16 cellular contexts compared by ENCODE assay signal in the genomic region with DNA sequence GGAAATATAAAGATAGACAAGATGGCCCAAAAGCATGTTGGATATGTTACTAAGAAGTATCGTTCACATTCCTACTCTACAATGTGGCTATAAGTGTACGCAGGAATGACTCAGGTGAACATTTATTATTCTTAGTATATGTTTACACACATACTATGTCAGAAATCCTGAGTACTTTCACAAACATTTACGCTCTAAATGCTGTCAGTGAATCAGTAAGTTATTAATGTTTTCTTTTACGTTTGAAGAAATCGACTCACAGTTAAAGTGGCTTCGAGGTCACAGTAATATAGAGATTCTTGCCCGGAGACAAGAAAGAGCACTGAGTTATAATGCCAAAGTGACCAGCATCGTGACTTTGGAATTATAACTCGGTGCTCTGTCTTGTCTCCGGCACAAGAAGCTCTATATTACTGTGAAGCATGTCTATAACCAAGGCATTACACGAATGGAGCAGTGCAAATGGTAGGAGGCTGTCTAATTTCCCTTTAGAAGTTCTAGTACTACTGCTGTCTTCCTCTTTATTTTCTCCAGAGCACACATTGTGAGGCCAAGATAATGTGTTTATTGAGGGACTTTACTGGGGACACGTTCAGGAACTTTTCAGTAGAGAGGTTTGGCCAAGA.
A peak's percentile ranks its signal among the peaks of the same experiment; 100 is the strongest.
DNase-seq lines count a peak whose midpoint lies in the region; ATAC-seq and TF ChIP-seq lines count a peak whose summit lies in the region.
"Had no signal": no experiment of that assay in that cellular context is flagged by ENCODE, and none has a peak within 500 bp of the region (broad histone marks: within the 10 kb centered on the region; RNA-seq: fewer than 3 reads in every experiment).

No MANE protein-coding gene starts in this region.

- H3K9me3 Mint-ChIP-seq in GM23338, result no peaks in the 10 kb centered on the region
- H3K9me3 Mint-ChIP-seq: mesothelial cell of epicardium had no signal

- no peak overlapping the region for H3K9ac ChIP-seq in adipocyte (ENCODE audit: low read length)
- H3K9ac ChIP-seq: BLaER1 treated with 17β-estradiol and CSF1 and Interleukin-3, amounts not matched to agents 10 nM and 100 nM had no signal

- H3K4me3 ChIP-seq in GM23338, result no peak overlapping the region
- H3K4me3 ChIP-seq in adipocyte (ENCODE audit: low read length), result no peak overlapping the region
- no peak overlapping the region for H3K4me3 ChIP-seq in fibroblast of mammary gland (ENCODE audit: control insufficient read depth, low read depth, low read length)
- H3K4me3 ChIP-seq in psoas muscle, result no peak overlapping the region
- H3K4me3 ChIP-seq: BLaER1 treated with 17β-estradiol and CSF1 and Interleukin-3, amounts not matched to agents 10 nM and 100 nM; PC-9; stomach had no signal

- H3K9me3 ChIP-seq in adipocyte (ENCODE audit: control insufficient read depth, low read length) (no peaks in the 10 kb centered on the region), psoas muscle (no peaks in the 10 kb centered on the region)
- H3K9me3 ChIP-seq: BLaER1 treated with 17β-estradiol and CSF1 and Interleukin-3, amounts not matched to agents 10 nM and 100 nM; stomach had no signal

- 76 to 89% (median 84%) methylated on average over 12 of the region's 12 CpGs for WGBS in psoas muscle, 3 donors

- no peaks in the 10 kb centered on the region for H4K20me1 ChIP-seq in GM23338 (replicated peaks; ENCODE audit: insufficient read depth)
- H4K20me1 ChIP-seq: BLaER1 treated with 17β-estradiol and CSF1 and Interleukin-3, amounts not matched to agents 10 nM and 100 nM had no signal

- TF ChIP-seq CTCF in GM23338 (conservative IDR thresholded peaks at IDR 0.05; ENCODE audit: low read depth in 2 of 2) (no peak), fibroblast of mammary gland (conservative IDR thresholded peaks at IDR 0.05; ENCODE audit: control insufficient read depth, insufficient read depth, low read depth, low read length) (no peak), psoas muscle (IDR thresholded peaks at IDR 0.05) (no peak)

- H3K36me3 ChIP-seq in GM23338 (ENCODE audit: insufficient read depth) (no peaks in the 10 kb centered on the region), adipocyte (ENCODE audit: control insufficient read depth, insufficient read depth, low read length, severe bottlenecking) (no peaks in the 10 kb centered on the region), psoas muscle (ENCODE audit: insufficient read depth in 1 of 2, low read depth in 1 of 2) (no peaks in the 10 kb centered on the region)
- H3K36me3 ChIP-seq: BLaER1 treated with 17β-estradiol and CSF1 and Interleukin-3, amounts not matched to agents 10 nM and 100 nM; stomach had no signal

- H3K4me1 ChIP-seq in GM23338 (ENCODE audit: insufficient read depth), result no peaks in the 10 kb centered on the region
- H3K4me1 ChIP-seq in adipocyte (ENCODE audit: control insufficient read depth, insufficient read depth, low read length), result peaks cover 22% of the 10 kb centered on the region
- no peaks in the 10 kb centered on the region for H3K4me1 ChIP-seq in psoas muscle
- H3K4me1 ChIP-seq: BLaER1 treated with 17β-estradiol and CSF1 and Interleukin-3, amounts not matched to agents 10 nM and 100 nM; stomach had no signal

- no peaks in the 10 kb centered on the region for H3K27me3 ChIP-seq in GM23338 (ENCODE audit: insufficient read depth)
- H3K27me3 ChIP-seq in adipocyte (replicated peaks; ENCODE audit: control insufficient read depth, insufficient read depth, low read length), result no peaks in the 10 kb centered on the region
- no peaks in the 10 kb centered on the region for H3K27me3 ChIP-seq in psoas muscle (ENCODE audit: insufficient read depth in 3 of 3, low read length in 2 of 3)
- H3K27me3 ChIP-seq: BLaER1 treated with 17β-estradiol and CSF1 and Interleukin-3, amounts not matched to agents 10 nM and 100 nM; stomach had no signal

- H3K4me2 ChIP-seq in GM23338, result no peak overlapping the region
- H3K4me2 ChIP-seq: BLaER1 treated with 17β-estradiol and CSF1 and Interleukin-3, amounts not matched to agents 10 nM and 100 nM; PC-9 had no signal

- H3K27ac ChIP-seq in GM23338 (ENCODE audit: low read depth), result no peak overlapping the region
- H3K27ac ChIP-seq in psoas muscle, result peak overlapping the region; percentile 62
- H3K27ac ChIP-seq: BLaER1 treated with 17β-estradiol and CSF1 and Interleukin-3, amounts not matched to agents 10 nM and 100 nM; PC-9; stomach had no signal

- intact Hi-C loops in psoas muscle (cut with DNase I), result no loop called here

- peak overlapping the region; percentile 2; the same call in 1 of the 2 replicates for H2AFZ ChIP-seq in GM23338
- H2AFZ ChIP-seq: PC-9 had no signal

- H3K4me1 Mint-ChIP-seq in GM23338, result peaks cover 6% of the 10 kb centered on the region; the same call in 2 of the 3 replicates
- H3K4me1 Mint-ChIP-seq: mesothelial cell of epicardium had no signal

- H3K27ac Mint-ChIP-seq in GM23338, result no peak overlapping the region
- H3K27ac Mint-ChIP-seq: activated CD8-positive, alpha-beta T cell treated with anti-CD3 and anti-CD28 coated beads, Interleukin-2, amount 10 ng/mL, durations not matched to agents 7 days and 5 days; mesothelial cell of epicardium had no signal

- no peak for DNase-seq in GM23338 (ENCODE audit: low spot score)
- peak; percentile 17 for DNase-seq in adipocyte (ENCODE audit: low read depth)
- DNase-seq in fibroblast of mammary gland (ENCODE audit: low read depth), result peak; percentile 74
- no peak for DNase-seq in psoas muscle
- DNase-seq in stimulated activated CD4-positive, alpha-beta T cell treated with anti-CD3 and anti-CD28 coated beads, Interleukin-15, amount 100 ng/mL, for 24 hours, result no peak
- DNase-seq in DMS79 treated with DMSO at 0.1 percent for 48 hours (lab: John Stamatoyannopoulos, UW), result no peak
- DNase-seq in DMS153 (lab: John Stamatoyannopoulos, UW), result no peak
- DNase-seq: activated CD8-positive, alpha-beta T cell treated with anti-CD3 and anti-CD28 coated beads, Interleukin-2, amount 10 ng/mL, durations not matched to agents 7 days and 5 days; effector memory CD4-positive, alpha-beta T cell; NCI-H1436 treated with DMSO at 0.1 percent for 48 hours; PC-9; stomach; SW 1271 had no signal

- H3F3A ChIP-seq in GM23338 (replicated peaks; ENCODE audit: low read depth), result no peaks in the 10 kb centered on the region

- no peaks in the 10 kb centered on the region for H3K79me2 ChIP-seq in GM23338 (replicated peaks; ENCODE audit: insufficient read depth)

- no peaks in the 10 kb centered on the region for H3K9me2 ChIP-seq in GM23338 (ENCODE audit: insufficient read depth)

- H3K36me3 Mint-ChIP-seq in GM23338 (ENCODE audit: low read depth), result no peaks in the 10 kb centered on the region
- H3K36me3 Mint-ChIP-seq: mesothelial cell of epicardium had no signal

- ATAC-seq in GM23338, result no peak
- no peak for ATAC-seq in psoas muscle
- ATAC-seq in HG02642 (IDR thresholded peaks at IDR 0.05; ENCODE audit: poor library complexity, unreplicated experiment), result no peak
- ATAC-seq: activated CD8-positive, alpha-beta T cell treated with anti-CD3 and anti-CD28 coated beads, Interleukin-2, amount 10 ng/mL, durations not matched to agents 7 days and 5 days had no signal

- peaks cover 2% of the 10 kb centered on the region for H3K27me3 Mint-ChIP-seq in GM23338 (ENCODE audit: insufficient read depth, low read depth, poor library complexity)

- no peak overlapping the region for H3K4me3 Mint-ChIP-seq in GM23338
- H3K4me3 Mint-ChIP-seq: activated CD8-positive, alpha-beta T cell treated with anti-CD3 and anti-CD28 coated beads, Interleukin-2, amount 10 ng/mL, durations not matched to agents 7 days and 5 days; mesothelial cell of epicardium had no signal

Comparison
In these comparisons a context has a peak if more than half of its experiments do, and no peak if none do; other contexts are left out.
1. DNase-seq: peak in adipocyte (single experiment) and fibroblast of mammary gland (single experiment); none in GM23338 (single experiment), psoas muscle (0 of 2), stimulated activated CD4-positive, alpha-beta T cell treated with anti-CD3 and anti-CD28 coated beads, Interleukin-15, amount 100 ng/mL, for 24 hours (single experiment), DMS79 treated with DMSO at 0.1 percent for 48 hours (single experiment) and DMS153 (single experiment).